Comparison of ENCODE assay signal across 21 cellular contexts in the genomic region with DNA sequence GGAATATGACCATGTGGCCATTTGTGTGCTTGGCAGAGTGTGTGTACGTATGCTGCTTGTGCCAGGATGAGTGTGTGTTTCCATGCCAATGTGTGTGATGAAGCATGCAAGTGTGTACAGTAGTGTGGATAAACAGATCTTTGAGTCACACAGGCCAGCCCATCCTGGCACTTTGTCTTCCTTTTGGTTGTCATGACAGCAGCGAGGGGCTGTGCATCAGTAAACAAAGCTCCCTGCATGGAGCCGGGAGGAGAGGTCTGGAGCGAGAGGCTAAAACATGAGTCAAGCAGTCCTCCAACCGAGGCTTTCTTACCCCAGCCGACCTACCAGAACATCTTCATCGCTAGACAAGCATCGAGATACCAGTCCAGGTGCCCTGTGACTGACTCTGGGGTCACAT.
A peak's percentile ranks its signal among the peaks of the same experiment; 100 is the strongest.
DNase-seq lines count a peak whose midpoint lies in the region; ATAC-seq, FAIRE-seq and TF ChIP-seq lines count a peak whose summit lies in the region.
"Had no signal": no experiment of that assay in that cellular context is flagged by ENCODE, and none has a peak within 500 bp of the region (broad histone marks: within the 10 kb centered on the region; RNA-seq: fewer than 3 reads in every experiment).

No MANE protein-coding gene starts in this region.

- H3K9me3 ChIP-seq in neuronal stem cell (replicated peaks in 1 of 2; ENCODE audit: control insufficient read depth in 2 of 2, insufficient read depth in 1 of 2, low read depth in 1 of 2, low read length in 2 of 2), result no peaks in the 10 kb centered on the region
- H3K9me3 ChIP-seq in WERI-Rb-1 (ENCODE audit: severe bottlenecking), result no peaks in the 10 kb centered on the region
- H3K9me3 ChIP-seq: breast epithelium, heart left ventricle, right atrium auricular region, SJCRH30 had no signal

- H4K91ac ChIP-seq in neuronal stem cell (ENCODE audit: low read depth, low read length, poor library complexity), result no peak overlapping the region

- H3K9ac ChIP-seq in neuronal stem cell (ENCODE audit: low read depth, low read length, poor library complexity), result no peak overlapping the region

- H3K79me1 ChIP-seq in neuronal stem cell (ENCODE audit: low read depth, low read length), result no peaks in the 10 kb centered on the region

- no peak overlapping the region for H2BK120ac ChIP-seq in neuronal stem cell (ENCODE audit: low read depth, low read length)

- H3K27me3 ChIP-seq in bronchial epithelial cell (ENCODE audit: control insufficient read depth, insufficient read depth, low read length), result no peaks in the 10 kb centered on the region
- H3K27me3 ChIP-seq in neuronal stem cell (ENCODE audit: control insufficient read depth in 3 of 3, insufficient read depth in 3 of 3, low read depth in 1 of 3, low read length in 3 of 3), result no peaks in the 10 kb centered on the region
- H3K27me3 ChIP-seq in WERI-Rb-1 (ENCODE audit: insufficient read depth, low read depth, severe bottlenecking), result no peaks in the 10 kb centered on the region
- H3K27me3 ChIP-seq: breast epithelium, right atrium auricular region, SJCRH30 had no signal

- H3K18ac ChIP-seq in neuronal stem cell (ENCODE audit: low read length), result peak overlapping the region; percentile 45

- H3K4ac ChIP-seq in neuronal stem cell (ENCODE audit: low read length), result no peak overlapping the region

- peak overlapping the region; percentile 14 for H2BK12ac ChIP-seq in neuronal stem cell (ENCODE audit: low read length)

- H3K23ac ChIP-seq in neuronal stem cell (ENCODE audit: low read depth, low read length, poor library complexity), result no peak overlapping the region

- no peak overlapping the region for H3K14ac ChIP-seq in neuronal stem cell (ENCODE audit: low read length)

- no peak for ATAC-seq in GM19023 (IDR thresholded peaks at IDR 0.05; ENCODE audit: unreplicated experiment)
- ATAC-seq: heart left ventricle, Panc1 had no signal

- FAIRE-seq in bronchial epithelial cell (lab: Jason Lieb, UNC), result peak; percentile 47
- FAIRE-seq: endothelial cell of umbilical vein had no signal

- H3K27ac ChIP-seq in neuronal stem cell (replicated peaks; ENCODE audit: low read length) (no peak overlapping the region), WERI-Rb-1 (no peak overlapping the region)
- H3K27ac ChIP-seq: 22Rv1, breast epithelium, heart left ventricle, HL-60, right atrium auricular region, SJCRH30 had no signal

- H2AFZ ChIP-seq in neuronal stem cell (ENCODE audit: low read length), result peak overlapping the region; percentile 32

- H2AK5ac ChIP-seq in neuronal stem cell (ENCODE audit: low read depth, low read length), result no peak overlapping the region

- peaks cover 0 to 6% of the 10 kb centered on the region in 2 donors for H3K4me1 ChIP-seq in neuronal stem cell (ENCODE audit: control insufficient read depth in 2 of 2, insufficient read depth in 1 of 2, low read depth in 1 of 2, low read length in 2 of 2)
- H3K4me1 ChIP-seq: breast epithelium, heart left ventricle, right atrium auricular region, SJCRH30 had no signal

- WGBS in neuronal stem cell (ENCODE audit: extremely low coverage in 2 of 2, insufficient read length in 2 of 2, insufficient replicate concordance in 1 of 2), 2 donors, result no CpG with 5 or more reads among the region's 8 CpGs

- H2BK15ac ChIP-seq in neuronal stem cell (ENCODE audit: low read length), result no peak overlapping the region

- no peak overlapping the region for H2BK5ac ChIP-seq in neuronal stem cell (ENCODE audit: low read length)

- H3K4me3 ChIP-seq in bronchial epithelial cell (ENCODE audit: low read depth, low read length) (no peak overlapping the region), neuronal stem cell (ENCODE audit: low read length in 2 of 2) (no peak overlapping the region), WERI-Rb-1 (ENCODE audit: low read depth, low read length) (no peak overlapping the region)
- H3K4me3 ChIP-seq: breast epithelium, heart left ventricle, right atrium auricular region, SJCRH30 had no signal

- H3K36me3 ChIP-seq in bronchial epithelial cell (ENCODE audit: control insufficient read depth, insufficient read depth, low read length), result no peaks in the 10 kb centered on the region
- H3K36me3 ChIP-seq in neuronal stem cell (replicated peaks in 1 of 2; ENCODE audit: control insufficient read depth in 2 of 2, insufficient read depth in 2 of 2, low read length in 2 of 2), result no peaks in the 10 kb centered on the region
- no peaks in the 10 kb centered on the region for H3K36me3 ChIP-seq in WERI-Rb-1
- H3K36me3 ChIP-seq: breast epithelium, heart left ventricle, right atrium auricular region, SJCRH30 had no signal

- H3K4me2 ChIP-seq in neuronal stem cell (ENCODE audit: insufficient read depth, low read length, poor library complexity, severe bottlenecking), result no peak overlapping the region

- H4K8ac ChIP-seq in neuronal stem cell (ENCODE audit: low read depth, low read length), result no peak overlapping the region

- DNase-seq in DMS153 (lab: John Stamatoyannopoulos, UW) (peak; percentile 42), DMS153 treated with DMSO at 0.1 percent for 48 hours (lab: John Stamatoyannopoulos, UW; ENCODE audit: unreplicated experiment) (no peak), NCI-H345 (lab: John Stamatoyannopoulos, UW) (peak; percentile 83), bronchial epithelial cell (ENCODE audit: low read depth) (no peak), neuronal stem cell (ENCODE audit: low spot score) (peak; percentile 20), medulla oblongata (ENCODE audit: extremely low spot score) (no peak), WERI-Rb-1 (no peak)
- DNase-seq: activated CD4-positive, alpha-beta T cell treated with anti-CD3 and anti-CD28 coated beads, Interleukin-2, amount 50 U/mL, for 4 hours; activated effector memory CD4-positive, alpha-beta T cell treated with Interleukin-2 at 50 U/mL for 16 hours; heart left ventricle; NCI-H1930; NCI-H526; SJCRH30; stimulated activated CD8-positive, alpha-beta memory T cell treated with anti-CD3 and anti-CD28 coated beads, Interleukin-4, amount 100 ng/mL, for 48 hours had no signal

- TF ChIP-seq CTCF in bronchial epithelial cell (IDR thresholded peaks at IDR 0.05; ENCODE audit: insufficient read depth, low read length, severe bottlenecking) (no peak), WERI-Rb-1 (IDR thresholded peaks at IDR 0.05; ENCODE audit: low read depth, low read length) (no peak)

Comparison
In these comparisons a context has a peak if more than half of its experiments do, and no peak if none do; other contexts are left out.
1. DNase-seq: peak in DMS153 (single experiment), NCI-H345 (single experiment) and neuronal stem cell (single experiment); none in DMS153 treated with DMSO at 0.1 percent for 48 hours (single experiment), bronchial epithelial cell (single experiment), medulla oblongata (single experiment) and WERI-Rb-1 (single experiment).